Comparison of ENCODE assay signal across 16 cellular contexts in genomic region chr11:57461841-57462489, GRCh38. TPM values are rescaled to one million over a fixed set of nuclear protein-coding genes. Genes with fewer than 3 reads are reported as not detected.
DNase-seq lines count a peak whose midpoint lies in the region; TF ChIP-seq lines count a peak whose summit lies in the region.
"Had no signal": no experiment of that assay in that cellular context is flagged by ENCODE, and none has a peak within 500 bp of the region (broad histone marks: within the 10 kb centered on the region; RNA-seq: fewer than 3 reads in every experiment).

No MANE protein-coding gene starts in this region.

- DNase-seq in activated CD4-positive, alpha-beta T cell treated with anti-CD3 and anti-CD28 coated beads, Interleukin-2, amount 10 ng/mL, durations not matched to agents 24 days and 14 days: no peak
- DNase-seq in activated CD4-positive, alpha-beta T cell treated with anti-CD3 and anti-CD28 coated beads for 1 hour: no peak
- DNase-seq in HuH-7 (ENCODE audit: low spot score): peak; percentile 40
- DNase-seq in endodermal cell: no peak
- no peak for DNase-seq in neural crest cell (ENCODE audit: low read depth, low spot score)
- no peak for DNase-seq in RKO (ENCODE audit: low spot score)
- DNase-seq in COLO668 (lab: John Stamatoyannopoulos, UW; ENCODE audit: unreplicated experiment): no peak
- no peak for DNase-seq in SHP77 (lab: John Stamatoyannopoulos, UW)
- DNase-seq: activated CD4-positive, CD25-positive, alpha-beta regulatory T cell treated with anti-CD3 and anti-CD28 coated beads, Interleukin-2, amount 50 U/mL, for 72 hours; colonic mucosa; kidney glomerular epithelial cell; MG63; NCI-H2081; NCI-H69; stimulated activated CD4-positive, alpha-beta T cell treated with anti-CD3 and anti-CD28 coated beads, Interleukin-2, amount 100 ng/mL, for 24 hours; thyroid gland had no signal

- peaks cover 51% of the 10 kb centered on the region for H3K27me3 Mint-ChIP-seq in activated CD4-positive, alpha-beta T cell treated with anti-CD3 and anti-CD28 coated beads, Interleukin-2, amount 10 ng/mL, durations not matched to agents 24 days and 14 days
- H3K27me3 Mint-ChIP-seq in endodermal cell (ENCODE audit: insufficient read depth): peaks cover 92% of the 10 kb centered on the region
- H3K27me3 Mint-ChIP-seq in neural crest cell (ENCODE audit: low read depth): peaks cover 69% of the 10 kb centered on the region

- H3K4me3 Mint-ChIP-seq in activated CD4-positive, alpha-beta T cell treated with anti-CD3 and anti-CD28 coated beads, Interleukin-2, amount 10 ng/mL, durations not matched to agents 24 days and 14 days: peak overlapping the region; percentile 56
- H3K4me3 Mint-ChIP-seq in endodermal cell: peak overlapping the region; percentile 60
- H3K4me3 Mint-ChIP-seq in neural crest cell: peak overlapping the region; percentile 76

- H3K36me3 ChIP-seq in endodermal cell (ENCODE audit: control insufficient read depth, insufficient read depth, low read length): no peaks in the 10 kb centered on the region
- H3K36me3 ChIP-seq: colonic mucosa, MG63, thyroid gland had no signal

- no peaks in the 10 kb centered on the region for H3K9me3 Mint-ChIP-seq in activated CD4-positive, alpha-beta T cell treated with anti-CD3 and anti-CD28 coated beads, Interleukin-2, amount 10 ng/mL, durations not matched to agents 24 days and 14 days
- H3K9me3 Mint-ChIP-seq in endodermal cell (no peaks in the 10 kb centered on the region), neural crest cell (no peaks in the 10 kb centered on the region)

- no peak overlapping the region for H3K9ac ChIP-seq in endodermal cell (ENCODE audit: extremely low read depth, low read length, poor library complexity, severe bottlenecking)

- H3K4me1 Mint-ChIP-seq in activated CD4-positive, alpha-beta T cell treated with anti-CD3 and anti-CD28 coated beads, Interleukin-2, amount 10 ng/mL, durations not matched to agents 24 days and 14 days: peaks cover 25% of the 10 kb centered on the region
- H3K4me1 Mint-ChIP-seq in endodermal cell (peaks cover 23% of the 10 kb centered on the region), neural crest cell (peaks cover 39% of the 10 kb centered on the region)

- no peak overlapping the region for H3K27ac ChIP-seq in endodermal cell (ENCODE audit: low read depth, low read length)
- H3K27ac ChIP-seq: colonic mucosa had no signal

- H3K4me3 ChIP-seq in endodermal cell (ENCODE audit: low read length): no peak overlapping the region
- H3K4me3 ChIP-seq: colonic mucosa, MG63 had no signal

- intact Hi-C loops in activated CD4-positive, alpha-beta T cell treated with anti-CD3 and anti-CD28 coated beads, Interleukin-2, amount 10 ng/mL, durations not matched to agents 24 days and 14 days (cut with micrococcal nuclease): no loop called here

- H3K4me1 ChIP-seq in endodermal cell (ENCODE audit: control insufficient read depth, insufficient read depth, low read length): peaks cover 3% of the 10 kb centered on the region

- TF ChIP-seq CTCF in endodermal cell (conservative IDR thresholded peaks at IDR 0.05) (no peak), neural crest cell (conservative IDR thresholded peaks at IDR 0.05) (no peak)

- peaks cover 95% of the 10 kb centered on the region for H3K27me3 ChIP-seq in endodermal cell (ENCODE audit: control insufficient read depth, insufficient read depth, low read length, poor library complexity, severe bottlenecking)
- H3K27me3 ChIP-seq: thyroid gland had no signal

- H3K27ac Mint-ChIP-seq in activated CD4-positive, alpha-beta T cell treated with anti-CD3 and anti-CD28 coated beads, Interleukin-2, amount 10 ng/mL, durations not matched to agents 24 days and 14 days: no peak overlapping the region
- H3K27ac Mint-ChIP-seq in endodermal cell (no peak overlapping the region), neural crest cell (ENCODE audit: unreplicated experiment) (no peak overlapping the region)

- H3K36me3 Mint-ChIP-seq in activated CD4-positive, alpha-beta T cell treated with anti-CD3 and anti-CD28 coated beads, Interleukin-2, amount 10 ng/mL, durations not matched to agents 24 days and 14 days (ENCODE audit: low read depth): no peaks in the 10 kb centered on the region
- H3K36me3 Mint-ChIP-seq in endodermal cell (ENCODE audit: low read depth) (no peaks in the 10 kb centered on the region), neural crest cell (ENCODE audit: low read depth) (no peaks in the 10 kb centered on the region)

- WGBS in endodermal cell (ENCODE audit: insufficient coverage in 1 of 2, insufficient read length in 1 of 2), 2 experiments: 74 to 81% methylated on average over 15 to 16 of the region's 16 CpGs

- no peaks in the 10 kb centered on the region for H3K9me3 ChIP-seq in endodermal cell (ENCODE audit: control insufficient read depth, low read length)
- H3K9me3 ChIP-seq: colonic mucosa, MG63, thyroid gland had no signal

RNA-seq across cellular contexts. Expression of gene RTN4RL2, which starts 1.6 kb away (rescaled TPM):
- 0.23 and 0.26 TPM in 2 replicates for total RNA-seq in activated CD4-positive, alpha-beta T cell treated with anti-CD3 and anti-CD28 coated beads, Interleukin-2, amount 10 ng/mL, durations not matched to agents 24 days and 14 days
- total RNA-seq in endodermal cell (1 to 10 TPM in 1 of 2 donors, under 1 TPM in 1; 0.97 to 1.5 TPM), neural crest cell (2.4 and 3.4 TPM in 2 replicates)
- 13.5 TPM for polyA plus RNA-seq in endodermal cell (2013, experiment 1 of 2)
- 14.4 TPM for polyA plus RNA-seq in endodermal cell (2013, experiment 2 of 2)

RNA-seq across cellular contexts. Expression of gene SLC43A3, which starts 35.0 kb away (rescaled TPM):
- 255 and 261 TPM in 2 replicates for total RNA-seq in activated CD4-positive, alpha-beta T cell treated with anti-CD3 and anti-CD28 coated beads, Interleukin-2, amount 10 ng/mL, durations not matched to agents 24 days and 14 days
- total RNA-seq in endodermal cell (10 to 100 TPM; 10.6 to 13.8 TPM), neural crest cell (52.9 and 53.7 TPM in 2 replicates)
- 14.6 TPM for polyA plus RNA-seq in endodermal cell (2013, experiment 1 of 2)
- polyA plus RNA-seq in endodermal cell (2013, experiment 2 of 2): 14.1 TPM

RNA-seq across cellular contexts. Expression of gene SLC43A1, which starts 53.5 kb away (rescaled TPM):
- total RNA-seq in activated CD4-positive, alpha-beta T cell treated with anti-CD3 and anti-CD28 coated beads, Interleukin-2, amount 10 ng/mL, durations not matched to agents 24 days and 14 days: 35.3 and 35.8 TPM in 2 replicates
- total RNA-seq in endodermal cell (1 to 10 TPM; 8.4 to 9.1 TPM), neural crest cell (4.5 and 4.7 TPM in 2 replicates)
- 4.0 TPM for polyA plus RNA-seq in endodermal cell (2013, experiment 1 of 2)
- 2.1 TPM for polyA plus RNA-seq in endodermal cell (2013, experiment 2 of 2)
